In the genomic region with DNA sequence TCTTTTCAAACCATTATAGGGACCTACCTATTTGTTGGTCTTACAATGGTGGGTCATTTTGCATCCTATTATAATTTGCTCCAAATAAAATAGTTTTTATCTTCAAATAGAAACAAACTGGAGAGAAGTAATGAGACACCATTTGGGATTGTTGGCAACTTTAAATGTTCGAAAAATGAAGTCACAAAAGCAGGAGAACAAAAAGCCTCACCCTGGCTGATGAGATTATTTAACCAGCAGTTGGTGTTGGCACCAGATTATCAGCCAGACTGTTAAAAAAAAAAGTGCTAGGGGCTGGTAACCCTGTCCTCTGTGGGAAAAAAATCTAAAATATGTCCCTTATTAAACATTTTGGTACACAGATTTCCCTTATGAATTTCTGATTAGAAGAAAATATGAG, we compare ENCODE assay signal across 13 cellular contexts.
DNase-seq lines count a peak whose midpoint lies in the region; ATAC-seq and TF ChIP-seq lines count a peak whose summit lies in the region.
"Had no signal": no experiment of that assay in that cellular context is flagged by ENCODE, and none has a peak within 500 bp of the region (broad histone marks: within the 10 kb centered on the region; RNA-seq: fewer than 3 reads in every experiment).

No MANE protein-coding gene starts in this region.

- no peak overlapping the region for H3K9ac ChIP-seq in H9 (ENCODE audit: extremely low read depth, insufficient read length, low read length)

- H3K79me2 ChIP-seq in osteoblast (ENCODE audit: insufficient read depth, low read length) = no peaks in the 10 kb centered on the region
- H3K79me2 ChIP-seq in H9 (ENCODE audit: insufficient read depth, low read length) = no peaks in the 10 kb centered on the region

- 29% methylated on average over 1 of the region's 1 CpG for WGBS in right cardiac atrium
- 78 to 82% methylated on average over 1 of the region's 1 CpG for WGBS in sigmoid colon, 2 donors
- no CpG with 5 or more reads among the region's 1 CpG for WGBS in H9 (ENCODE audit: extremely low coverage, insufficient read length, low lambda C conversion rate)

- no peaks in the 10 kb centered on the region for H3K9me3 ChIP-seq in right cardiac atrium (ENCODE audit: control insufficient read depth, low read length)
- H3K9me3 ChIP-seq in osteoblast (ENCODE audit: low read depth, low read length) = no peaks in the 10 kb centered on the region
- H3K9me3 ChIP-seq in sigmoid colon = peaks cover 0 to 5% (median 2%) of the 10 kb centered on the region in 4 donors
- H3K9me3 ChIP-seq in H9 (ENCODE audit: control insufficient read depth, low read depth, low read length) = no peaks in the 10 kb centered on the region

- no peak overlapping the region for H2BK15ac ChIP-seq in H9 (ENCODE audit: low read depth, low read length)

- H3K36me3 Mint-ChIP-seq in H9 (ENCODE audit: insufficient read depth in 1 of 3, low read depth in 3 of 3) = peaks cover 3 to 21% (median 12%) of the 10 kb centered on the region in 3 experiments

- no peak for DNase-seq in left ventricle myocardium superior
- DNase-seq in right cardiac atrium = no peak
- DNase-seq in cerebellar cortex (ENCODE audit: low spot score) = peak; percentile 72
- DNase-seq in osteoblast (ENCODE audit: insufficient read length, low spot score, missing footprints) = no peak
- no peak for DNase-seq in sigmoid colon
- no peak for DNase-seq in H9
- DNase-seq: Calu3; CD4-positive, alpha-beta memory T cell; COR-L47; DMS53; DMS79 treated with DMSO at 0.1 percent for 48 hours; H7 had no signal

- TF ChIP-seq POLR2A in sigmoid colon (IDR thresholded peaks at IDR 0.05) = no peak

- intact Hi-C loops in left ventricle myocardium superior (cut with micrococcal nuclease) = no loop called here
- intact Hi-C loops in right cardiac atrium (cut with DNase I) = no loop called here
- intact Hi-C loops in sigmoid colon (cut with DNase I) = no loop called here

- no peak overlapping the region for H2BK120ac ChIP-seq in H9 (ENCODE audit: low read depth, low read length, poor library complexity, severe bottlenecking)

- TF ChIP-seq EP300 in sigmoid colon (IDR thresholded peaks at IDR 0.05) = no peak

- no peak overlapping the region for H3K18ac ChIP-seq in H9 (ENCODE audit: insufficient read length, low read depth, low read length)

- H4K20me1 ChIP-seq in osteoblast (ENCODE audit: insufficient read depth, low read length) (no peaks in the 10 kb centered on the region), H9 (ENCODE audit: control insufficient read depth, insufficient read depth, insufficient read length) (no peaks in the 10 kb centered on the region)

- no peak overlapping the region for H2BK12ac ChIP-seq in H9 (ENCODE audit: insufficient read length, low read depth, low read length)

- no peak overlapping the region for H3K23ac ChIP-seq in H9 (ENCODE audit: insufficient read length, low read depth, low read length)

- H3K36me3 ChIP-seq in osteoblast (ENCODE audit: insufficient read depth, low read length) = no peaks in the 10 kb centered on the region
- no peaks in the 10 kb centered on the region for H3K36me3 ChIP-seq in sigmoid colon

- no peak overlapping the region for H3K4ac ChIP-seq in H9 (ENCODE audit: low read depth, low read length)

- H3K79me1 ChIP-seq in H9 (ENCODE audit: insufficient read depth, low read depth, low read length, poor library complexity, severe bottlenecking) = no peaks in the 10 kb centered on the region

- H2AK5ac ChIP-seq in H9 (ENCODE audit: insufficient read length, low read length) = no peak overlapping the region

- no peak overlapping the region for H3T11ph ChIP-seq in H9 (ENCODE audit: low read length)

- no peak overlapping the region for H3K4me3 Mint-ChIP-seq in H9
- H3K4me3 Mint-ChIP-seq: CD4-positive, alpha-beta memory T cell had no signal

- H3K27ac ChIP-seq in right cardiac atrium (ENCODE audit: low read length) (no peak overlapping the region), osteoblast (ENCODE audit: low read depth, low read length) (no peak overlapping the region), sigmoid colon (no peak overlapping the region), H9 (ENCODE audit: insufficient read length, low read depth, low read length) (no peak overlapping the region)

- ATAC-seq in left ventricle myocardium superior (peak; percentile 18), right cardiac atrium (no peak)
- ATAC-seq: HCT116 had no signal

- H4K91ac ChIP-seq in H9 (ENCODE audit: insufficient read length, low read depth, low read length) = no peak overlapping the region

- no peaks in the 10 kb centered on the region for H3K27me3 ChIP-seq in right cardiac atrium (ENCODE audit: control insufficient read depth, insufficient read depth)
- no peaks in the 10 kb centered on the region for H3K27me3 ChIP-seq in osteoblast (ENCODE audit: insufficient read depth, low read length)
- no peaks in the 10 kb centered on the region for H3K27me3 ChIP-seq in sigmoid colon
- H3K27me3 ChIP-seq in H9 (ENCODE audit: insufficient read depth, low read length) = no peaks in the 10 kb centered on the region

- H3K4me1 ChIP-seq in right cardiac atrium (ENCODE audit: control insufficient read depth, insufficient read depth, low read length) (no peaks in the 10 kb centered on the region), osteoblast (ENCODE audit: insufficient read depth, low read length) (peaks cover 2% of the 10 kb centered on the region), sigmoid colon (no peaks in the 10 kb centered on the region), H9 (ENCODE audit: insufficient read depth, low read length) (no peaks in the 10 kb centered on the region)

- no peaks in the 10 kb centered on the region for H3K23me2 ChIP-seq in H9 (ENCODE audit: insufficient read length, low read depth, low read length, poor library complexity, severe bottlenecking)

- no peak overlapping the region for H4K8ac ChIP-seq in H9 (replicated peaks; ENCODE audit: insufficient read length, low read depth, low read length)

- H3K27ac Mint-ChIP-seq in H9 = no peak overlapping the region
- H3K27ac Mint-ChIP-seq: CD4-positive, alpha-beta memory T cell had no signal

- H3K4me3 ChIP-seq in right cardiac atrium (ENCODE audit: low read length) = no peak overlapping the region
- no peak overlapping the region for H3K4me3 ChIP-seq in osteoblast (ENCODE audit: insufficient read depth, low read length)
- H3K4me3 ChIP-seq in sigmoid colon = no peak overlapping the region

- H2AFZ ChIP-seq in osteoblast (ENCODE audit: low read length) = peak overlapping the region; percentile 55
- no peak overlapping the region for H2AFZ ChIP-seq in H9 (ENCODE audit: low read length)

- H2BK5ac ChIP-seq in H9 (ENCODE audit: insufficient read length, low read length) = no peak overlapping the region

- no peak for TF ChIP-seq CTCF in osteoblast (IDR thresholded peaks at IDR 0.05; ENCODE audit: extremely low read depth, low read depth, low read length)
- no peak for TF ChIP-seq CTCF in sigmoid colon (IDR thresholded peaks at IDR 0.05)
- TF ChIP-seq CTCF in H9 (conservative IDR thresholded peaks at IDR 0.05) = no peak

- no peak overlapping the region for H2BK20ac ChIP-seq in H9 (ENCODE audit: low read depth, low read length, poor library complexity, severe bottlenecking)

- no peak overlapping the region for H4K5ac ChIP-seq in H9 (ENCODE audit: insufficient read length, low read depth, low read length)

- no peak overlapping the region for H3K56ac ChIP-seq in H9 (ENCODE audit: insufficient read length, low read depth, low read length)

- no peak overlapping the region for H3K14ac ChIP-seq in H9 (ENCODE audit: insufficient read depth, low read length)

- peaks cover 22 to 27% of the 10 kb centered on the region in 2 experiments for H3K9me3 Mint-ChIP-seq in H9

- H3K4me2 ChIP-seq in osteoblast (ENCODE audit: insufficient read depth, low read length) = no peak overlapping the region
- no peak overlapping the region for H3K4me2 ChIP-seq in H9 (ENCODE audit: insufficient read depth, insufficient read length, low read length)

- no peaks in the 10 kb centered on the region; the same call in none of the 2 replicates for H3K27me3 Mint-ChIP-seq in H9 (ENCODE audit: low read depth)

- H3K4me1 Mint-ChIP-seq in H9 = peaks cover 15% of the 10 kb centered on the region in 2 experiments
